1 cellular context compared by ENCODE assay signal in the genomic region with DNA sequence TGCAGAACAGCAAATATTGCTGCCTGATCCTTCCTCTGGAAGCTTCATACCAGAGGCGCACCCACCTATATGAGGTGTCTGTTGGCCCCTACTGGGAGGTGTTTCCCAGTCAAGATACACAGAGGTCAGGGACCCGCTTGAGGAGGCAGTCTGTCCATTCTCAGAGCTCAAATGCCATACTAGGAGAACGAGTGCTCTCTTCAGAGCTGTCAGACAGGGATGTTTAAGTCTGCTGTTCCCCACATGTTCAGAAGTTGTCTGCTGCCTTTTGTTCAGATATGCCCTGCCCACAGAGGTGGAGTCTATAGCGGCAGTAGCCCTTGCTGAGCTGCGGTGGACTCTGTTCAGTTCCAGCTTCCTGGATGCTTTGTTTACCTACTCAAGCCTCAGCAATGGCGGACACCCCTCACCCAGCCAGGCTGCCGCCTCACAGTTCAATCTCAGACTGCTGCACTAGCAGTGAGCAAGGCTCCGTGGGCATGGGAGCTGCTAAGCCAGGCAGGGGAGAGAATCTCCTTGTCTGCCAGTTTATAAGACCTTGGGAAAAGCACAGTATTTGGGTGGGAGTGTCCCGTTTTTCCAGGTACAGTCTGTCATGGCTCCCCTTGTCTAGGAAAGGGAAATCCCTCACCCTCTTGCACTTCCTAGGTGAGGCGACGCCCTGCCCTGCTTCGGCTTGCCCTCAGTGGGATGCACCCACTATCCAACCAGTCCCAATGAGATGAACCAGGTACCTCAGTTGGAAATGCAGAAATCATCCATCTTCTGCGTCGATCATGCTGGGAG.
A peak's percentile ranks its signal among the peaks of the same experiment; 100 is the strongest.
TF ChIP-seq lines count a peak whose summit lies in the region.
"Not testable (repeated sequence)": the region's sequence is repeated elsewhere in the genome, so short reads cannot be mapped to it uniquely, and the experiment has no call there.

No MANE protein-coding gene starts in this region.

TF ChIP-seq in HepG2, 621 proteins besides CTCF, POLR2A, EP300 and RAD21 (continued from another document and continues in another):
- peak; percentile 67; the same call in 1 of the 2 replicates for TF ChIP-seq ZFP91 (CRISPR knock-in tag; IDR thresholded peaks at IDR 0.05; ENCODE audit: borderline replicate concordance)
- TF ChIP-seq ZNF687 (CRISPR knock-in tag; IDR thresholded peaks at IDR 0.05), result peak; percentile 80
- TF ChIP-seq, protein P1, sequence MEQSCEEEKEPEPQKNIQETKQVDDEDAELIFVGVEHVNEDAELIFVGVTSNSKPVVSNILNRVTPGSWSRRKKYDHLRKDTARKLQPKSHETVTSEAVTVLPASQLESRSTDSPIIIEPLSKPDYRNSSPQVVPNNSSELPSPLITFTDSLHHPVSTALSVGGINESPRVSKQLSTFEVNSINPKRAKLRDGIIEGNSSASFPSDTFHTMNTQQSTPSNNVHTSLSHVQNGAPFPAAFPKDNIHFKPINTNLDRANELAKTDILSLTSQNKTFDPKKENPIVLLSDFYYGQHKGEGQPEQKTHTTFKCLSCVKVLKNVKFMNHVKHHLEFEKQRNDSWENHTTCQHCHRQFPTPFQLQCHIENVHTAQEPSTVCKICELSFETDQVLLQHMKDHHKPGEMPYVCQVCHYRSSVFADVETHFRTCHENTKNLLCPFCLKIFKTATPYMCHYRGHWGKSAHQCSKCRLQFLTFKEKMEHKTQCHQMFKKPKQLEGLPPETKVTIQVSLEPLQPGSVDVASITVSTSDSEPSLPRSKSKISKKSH (CRISPR knock-in tag; IDR thresholded peaks at IDR 0.05; ENCODE audit: borderline replicate concordance), result peak; percentile 70; the same call in 1 of the 2 replicates
- peak; percentile 44; the same call in 1 of the 2 replicates for TF ChIP-seq ZNF430 (CRISPR knock-in tag; IDR thresholded peaks at IDR 0.05)
- peak; percentile 55; the same call in 1 of the 2 replicates for TF ChIP-seq SP4 (CRISPR knock-in tag; IDR thresholded peaks at IDR 0.05)
- TF ChIP-seq ZNF446 (CRISPR knock-in tag; IDR thresholded peaks at IDR 0.05), result 0 out of 2 replicates have a peak, but pooled peaks have one; percentile 28
- TF ChIP-seq SPEN (CRISPR knock-in tag; IDR thresholded peaks at IDR 0.05; ENCODE audit: low read depth), result peak; percentile 51; the same call in 1 of the 2 replicates
- peak; percentile 43; the same call in 1 of the 2 replicates for TF ChIP-seq FOXJ3 (CRISPR knock-in tag; IDR thresholded peaks at IDR 0.05; ENCODE audit: borderline replicate concordance)
- TF ChIP-seq YEATS4 (CRISPR knock-in tag; IDR thresholded peaks at IDR 0.05; ENCODE audit: borderline replicate concordance), result peak; percentile 50; the same call in 1 of the 2 replicates
- 0 out of 2 replicates have a peak, but pooled peaks have one; percentile 8 for TF ChIP-seq ZNF510 (CRISPR knock-in tag; IDR thresholded peaks at IDR 0.05; ENCODE audit: low read depth)
- TF ChIP-seq, protein P2, sequence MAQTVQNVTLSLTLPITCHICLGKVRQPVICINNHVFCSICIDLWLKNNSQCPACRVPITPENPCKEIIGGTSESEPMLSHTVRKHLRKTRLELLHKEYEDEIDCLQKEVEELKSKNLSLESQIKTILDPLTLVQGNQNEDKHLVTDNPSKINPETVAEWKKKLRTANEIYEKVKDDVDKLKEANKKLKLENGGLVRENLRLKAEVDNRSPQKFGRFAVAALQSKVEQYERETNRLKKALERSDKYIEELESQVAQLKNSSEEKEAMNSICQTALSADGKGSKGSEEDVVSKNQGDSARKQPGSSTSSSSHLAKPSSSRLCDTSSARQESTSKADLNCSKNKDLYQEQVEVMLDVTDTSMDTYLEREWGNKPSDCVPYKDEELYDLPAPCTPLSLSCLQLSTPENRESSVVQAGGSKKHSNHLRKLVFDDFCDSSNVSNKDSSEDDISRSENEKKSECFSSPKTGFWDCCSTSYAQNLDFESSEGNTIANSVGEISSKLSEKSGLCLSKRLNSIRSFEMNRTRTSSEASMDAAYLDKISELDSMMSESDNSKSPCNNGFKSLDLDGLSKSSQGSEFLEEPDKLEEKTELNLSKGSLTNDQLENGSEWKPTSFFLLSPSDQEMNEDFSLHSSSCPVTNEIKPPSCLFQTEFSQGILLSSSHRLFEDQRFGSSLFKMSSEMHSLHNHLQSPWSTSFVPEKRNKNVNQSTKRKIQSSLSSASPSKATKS (CRISPR knock-in tag; IDR thresholded peaks at IDR 0.05), result peak; percentile 8; the same call in 1 of the 2 replicates
- peak; percentile 36 for TF ChIP-seq ASH2L (IDR thresholded peaks at IDR 0.05; ENCODE audit: insufficient read length, low read depth, low read length)
- TF ChIP-seq MAZ (IDR thresholded peaks at IDR 0.05; ENCODE audit: borderline replicate concordance, low read depth, low read length), result not testable (repeated sequence)
- peak; percentile 40; the same call in 1 of the 2 replicates for TF ChIP-seq MAZ (CRISPR knock-in tag; IDR thresholded peaks at IDR 0.05; ENCODE audit: low read depth)
- TF ChIP-seq ZNF792 (CRISPR knock-in tag; IDR thresholded peaks at IDR 0.05), result peak; percentile 14
- peak; percentile 71; the same call in 1 of the 2 replicates for TF ChIP-seq ZSCAN21 (CRISPR knock-in tag; IDR thresholded peaks at IDR 0.05; ENCODE audit: borderline replicate concordance)
- peak; percentile 58; the same call in 1 of the 2 replicates for TF ChIP-seq ZNF101 (CRISPR knock-in tag; IDR thresholded peaks at IDR 0.05; ENCODE audit: borderline replicate concordance, low read depth)
- 0 out of 2 replicates have a peak, but pooled peaks have one; percentile 69 for TF ChIP-seq ZNF34 (CRISPR knock-in tag; IDR thresholded peaks at IDR 0.05; ENCODE audit: borderline replicate concordance)
- peak; percentile 89 for TF ChIP-seq MTA1 (CRISPR knock-in tag; IDR thresholded peaks at IDR 0.05; ENCODE audit: borderline replicate concordance)
- TF ChIP-seq ZNF879 (CRISPR knock-in tag; IDR thresholded peaks at IDR 0.05), result peak; percentile 65; the same call in 1 of the 2 replicates
- TF ChIP-seq ZFX (CRISPR knock-in tag; IDR thresholded peaks at IDR 0.05; ENCODE audit: low read depth), result peak; percentile 45; the same call in 1 of the 2 replicates
- 0 out of 2 replicates have a peak, but pooled peaks have one; percentile 16 for TF ChIP-seq PHF8 (CRISPR knock-in tag; IDR thresholded peaks at IDR 0.05)
- peak; percentile 60; the same call in 1 of the 2 replicates for TF ChIP-seq FOXK2 (IDR thresholded peaks at IDR 0.05)
- 0 out of 2 replicates have a peak, but pooled peaks have one; percentile 41 for TF ChIP-seq ZNF44 (CRISPR knock-in tag; IDR thresholded peaks at IDR 0.05)
- TF ChIP-seq GATAD2A (CRISPR knock-in tag; IDR thresholded peaks at IDR 0.05), result peak; percentile 42
- TF ChIP-seq, protein P3, sequence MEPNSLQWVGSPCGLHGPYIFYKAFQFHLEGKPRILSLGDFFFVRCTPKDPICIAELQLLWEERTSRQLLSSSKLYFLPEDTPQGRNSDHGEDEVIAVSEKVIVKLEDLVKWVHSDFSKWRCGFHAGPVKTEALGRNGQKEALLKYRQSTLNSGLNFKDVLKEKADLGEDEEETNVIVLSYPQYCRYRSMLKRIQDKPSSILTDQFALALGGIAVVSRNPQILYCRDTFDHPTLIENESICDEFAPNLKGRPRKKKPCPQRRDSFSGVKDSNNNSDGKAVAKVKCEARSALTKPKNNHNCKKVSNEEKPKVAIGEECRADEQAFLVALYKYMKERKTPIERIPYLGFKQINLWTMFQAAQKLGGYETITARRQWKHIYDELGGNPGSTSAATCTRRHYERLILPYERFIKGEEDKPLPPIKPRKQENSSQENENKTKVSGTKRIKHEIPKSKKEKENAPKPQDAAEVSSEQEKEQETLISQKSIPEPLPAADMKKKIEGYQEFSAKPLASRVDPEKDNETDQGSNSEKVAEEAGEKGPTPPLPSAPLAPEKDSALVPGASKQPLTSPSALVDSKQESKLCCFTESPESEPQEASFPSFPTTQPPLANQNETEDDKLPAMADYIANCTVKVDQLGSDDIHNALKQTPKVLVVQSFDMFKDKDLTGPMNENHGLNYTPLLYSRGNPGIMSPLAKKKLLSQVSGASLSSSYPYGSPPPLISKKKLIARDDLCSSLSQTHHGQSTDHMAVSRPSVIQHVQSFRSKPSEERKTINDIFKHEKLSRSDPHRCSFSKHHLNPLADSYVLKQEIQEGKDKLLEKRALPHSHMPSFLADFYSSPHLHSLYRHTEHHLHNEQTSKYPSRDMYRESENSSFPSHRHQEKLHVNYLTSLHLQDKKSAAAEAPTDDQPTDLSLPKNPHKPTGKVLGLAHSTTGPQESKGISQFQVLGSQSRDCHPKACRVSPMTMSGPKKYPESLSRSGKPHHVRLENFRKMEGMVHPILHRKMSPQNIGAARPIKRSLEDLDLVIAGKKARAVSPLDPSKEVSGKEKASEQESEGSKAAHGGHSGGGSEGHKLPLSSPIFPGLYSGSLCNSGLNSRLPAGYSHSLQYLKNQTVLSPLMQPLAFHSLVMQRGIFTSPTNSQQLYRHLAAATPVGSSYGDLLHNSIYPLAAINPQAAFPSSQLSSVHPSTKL (CRISPR knock-in tag; IDR thresholded peaks at IDR 0.05), result peak; percentile 78
- TF ChIP-seq ZBTB7B (CRISPR knock-in tag; IDR thresholded peaks at IDR 0.05), result 0 out of 2 replicates have a peak, but pooled peaks have one; percentile 29
- peak; percentile 14; the same call in 1 of the 2 replicates for TF ChIP-seq PHF21A (CRISPR knock-in tag; IDR thresholded peaks at IDR 0.05)
- TF ChIP-seq, protein P4, sequence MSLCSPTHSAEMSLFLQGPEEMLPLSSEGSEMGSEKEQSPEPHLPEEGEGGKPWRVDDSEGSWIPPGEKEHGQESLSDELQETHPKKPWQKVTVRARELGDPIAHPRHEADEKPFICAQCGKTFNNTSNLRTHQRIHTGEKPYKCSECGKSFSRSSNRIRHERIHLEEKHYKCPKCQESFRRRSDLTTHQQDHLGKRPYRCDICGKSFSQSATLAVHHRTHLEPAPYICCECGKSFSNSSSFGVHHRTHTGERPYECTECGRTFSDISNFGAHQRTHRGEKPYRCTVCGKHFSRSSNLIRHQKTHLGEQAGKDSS (CRISPR knock-in tag; IDR thresholded peaks at IDR 0.05; ENCODE audit: borderline replicate concordance, low read depth), result peak; percentile 22; the same call in 1 of the 2 replicates
- TF ChIP-seq, protein P5, sequence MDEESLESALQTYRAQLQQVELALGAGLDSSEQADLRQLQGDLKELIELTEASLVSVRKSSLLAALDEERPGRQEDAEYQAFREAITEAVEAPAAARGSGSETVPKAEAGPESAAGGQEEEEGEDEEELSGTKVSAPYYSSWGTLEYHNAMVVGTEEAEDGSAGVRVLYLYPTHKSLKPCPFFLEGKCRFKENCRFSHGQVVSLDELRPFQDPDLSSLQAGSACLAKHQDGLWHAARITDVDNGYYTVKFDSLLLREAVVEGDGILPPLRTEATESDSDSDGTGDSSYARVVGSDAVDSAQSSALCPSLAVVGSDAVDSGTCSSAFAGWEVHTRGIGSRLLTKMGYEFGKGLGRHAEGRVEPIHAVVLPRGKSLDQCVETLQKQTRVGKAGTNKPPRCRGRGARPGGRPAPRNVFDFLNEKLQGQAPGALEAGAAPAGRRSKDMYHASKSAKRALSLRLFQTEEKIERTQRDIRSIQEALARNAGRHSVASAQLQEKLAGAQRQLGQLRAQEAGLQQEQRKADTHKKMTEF (CRISPR knock-in tag; IDR thresholded peaks at IDR 0.05), result peak; percentile 76
- TF ChIP-seq TBX3 (IDR thresholded peaks at IDR 0.05; ENCODE audit: borderline replicate concordance), result peak; percentile 38; the same call in 1 of the 2 replicates
